In the genomic region with DNA sequence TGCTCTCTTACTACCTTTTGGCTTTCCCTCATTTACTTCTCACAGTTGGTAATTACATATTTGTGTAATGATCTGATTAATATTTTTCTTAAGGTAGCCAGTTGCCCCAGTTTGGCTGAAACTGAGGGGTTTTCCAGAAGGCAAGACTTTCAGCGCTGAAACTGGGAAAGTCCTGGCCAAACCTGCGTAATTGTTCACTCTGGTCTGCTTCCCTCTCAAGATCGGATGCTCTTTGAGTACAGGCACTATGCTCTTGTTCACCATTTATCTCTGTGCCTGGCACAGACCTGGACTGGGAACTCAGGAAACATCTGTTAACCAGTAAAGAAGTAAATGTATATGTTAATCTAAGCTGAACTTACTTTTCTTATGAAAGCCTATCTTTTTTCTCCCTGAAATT, we compare ENCODE assay signal across 14 cellular contexts.
DNase-seq lines count a peak whose midpoint lies in the region; ATAC-seq and TF ChIP-seq lines count a peak whose summit lies in the region.
"Had no signal": no experiment of that assay in that cellular context is flagged by ENCODE, and none has a peak within 500 bp of the region (broad histone marks: within the 10 kb centered on the region; RNA-seq: fewer than 3 reads in every experiment).

No MANE protein-coding gene starts in this region.

- peak; percentile 52 for ATAC-seq in HG02610 (IDR thresholded peaks at IDR 0.05; ENCODE audit: unreplicated experiment)

- H3K4me3 ChIP-seq in thyroid gland (replicated peaks in 1 of 3) = no peak overlapping the region
- H3K4me3 ChIP-seq in adrenal gland = no peak overlapping the region
- H3K4me3 ChIP-seq: BLaER1 had no signal

- DNase-seq in astrocyte of the hippocampus (ENCODE audit: low read depth, low spot score) (peak; percentile 10), myocyte (ENCODE audit: low read depth) (peak; percentile 31), thyroid gland (peak in 1 of 2 donors; percentile 15), adrenal gland (no peak), AML-193 (lab: John Stamatoyannopoulos, UW) (no peak), KG1 (lab: John Stamatoyannopoulos, UW) (no peak)
- DNase-seq: GF-D8, Karpas-422, NCI-H1105 treated with DMSO at 0.1 percent for 48 hours, NCI-H187, NCI-H69 had no signal

- TF ChIP-seq CTCF in thyroid gland (IDR thresholded peaks at IDR 0.05) (no peak), adrenal gland (IDR thresholded peaks at IDR 0.05) (no peak)

- H3K9me3 ChIP-seq in thyroid gland (no peaks in the 10 kb centered on the region), adrenal gland (replicated peaks in 1 of 3) (no peaks in the 10 kb centered on the region)
- H3K9me3 ChIP-seq: BLaER1 had no signal

- H3K27me3 ChIP-seq in thyroid gland = no peaks in the 10 kb centered on the region
- no peaks in the 10 kb centered on the region for H3K27me3 ChIP-seq in adrenal gland
- H3K27me3 ChIP-seq: BLaER1 had no signal

- intact Hi-C loops in thyroid gland (cut with DNase I) (no loop called here), adrenal gland (cut with DNase I) (no loop called here)

- WGBS in thyroid gland, 2 donors = 51 to 54% methylated on average over 3 of the region's 3 CpGs
- 89 to 97% (median 94%) methylated on average over 3 of the region's 3 CpGs for WGBS in adrenal gland, 4 donors

- H3K4me1 ChIP-seq in thyroid gland (peaks cover 20 to 28% of the 10 kb centered on the region in 2 donors), adrenal gland (replicated peaks in 1 of 2) (peaks cover 0 to 6% of the 10 kb centered on the region in 2 donors)
- H3K4me1 ChIP-seq: BLaER1 had no signal

- peak overlapping the region; percentile 65 to 73 (median 71) for H3K27ac ChIP-seq in thyroid gland
- no peak overlapping the region for H3K27ac ChIP-seq in adrenal gland
- H3K27ac ChIP-seq: BLaER1, RWPE1 had no signal

- H3K36me3 ChIP-seq in thyroid gland = no peaks in the 10 kb centered on the region
- no peaks in the 10 kb centered on the region for H3K36me3 ChIP-seq in adrenal gland (replicated peaks in 1 of 2)
- H3K36me3 ChIP-seq: BLaER1 had no signal

- no peak for TF ChIP-seq POLR2A in thyroid gland (IDR thresholded peaks at IDR 0.05)
- TF ChIP-seq POLR2A in adrenal gland (IDR thresholded peaks at IDR 0.05) = no peak

Comparison
In these comparisons a context has a peak if more than half of its experiments do, and no peak if none do; other contexts are left out.
1. DNase-seq: peak in astrocyte of the hippocampus (single experiment) and myocyte (single experiment); none in adrenal gland (0 of 7), AML-193 (0 of 2) and KG1 (single experiment).
2. H3K27ac ChIP-seq: peak in thyroid gland (3 of 3); none in adrenal gland (0 of 5).